In the genomic region with DNA sequence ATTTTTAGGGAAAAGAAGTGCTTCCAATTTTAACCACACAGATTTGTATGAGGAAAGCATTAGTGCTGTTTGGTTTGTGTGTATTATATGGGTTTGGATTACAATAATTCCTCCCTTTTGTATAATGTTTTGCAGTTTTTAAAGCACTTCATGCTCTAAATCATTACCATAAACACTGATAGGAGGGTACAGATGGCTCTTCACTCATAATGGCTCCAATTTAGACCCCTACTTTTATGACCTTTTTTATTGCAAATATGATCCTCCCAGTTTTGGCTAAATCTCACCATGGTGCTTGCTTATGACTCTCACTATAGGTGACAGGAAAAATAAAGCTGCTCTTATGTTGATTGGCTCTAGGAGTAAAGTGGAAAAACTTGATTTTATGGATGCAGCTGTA, we compare ENCODE assay signal across 18 cellular contexts. TPM values are rescaled to one million over a fixed set of nuclear protein-coding genes. Genes with fewer than 3 reads are reported as not detected.
"Had no signal": no experiment of that assay in that cellular context is flagged by ENCODE, and none has a peak within 500 bp of the region (broad histone marks: within the 10 kb centered on the region; RNA-seq: fewer than 3 reads in every experiment).

No MANE protein-coding gene starts in this region.

- ATAC-seq: esophagus mucosa; gastrocnemius medialis; lower lobe of right lung; natural killer cell treated with Interleukin-12 subunit alpha and Interleukin-12 subunit beta and Interleukin-15 and Interleukin-18, amount 100 ng/mL, for 72 hours; right cardiac atrium; stimulated activated naive CD8-positive, alpha-beta T cell treated with anti-CD3 and anti-CD28 coated beads, Interleukin-15, amount 100 ng/mL, for 72 hours had no signal

- H3K4me3 Mint-ChIP-seq: activated B cell treated with CpG ODN at 0.5 μM for 24 hours; activated CD4-positive, alpha-beta memory T cell treated with anti-CD3 and anti-CD28 coated beads for 36 hours; activated naive CD8-positive, alpha-beta T cell treated with anti-CD3 and anti-CD28 coated beads for 36 hours; activated T-helper 1 cell treated with anti-CD3 and anti-CD28 coated beads, Interleukin-12 subunit alpha, Interleukin-12 subunit beta, Interleukin-2, Interleukin-4 antibody, amounts not matched to agents 30 ng/mL and 10 ng/mL and 1 ng/mL, durations not matched to agents 14 hours and 24 hours and 36 hours; natural killer cell treated with Interleukin-12 subunit alpha and Interleukin-12 subunit beta and Interleukin-15 and Interleukin-18, amount 100 ng/mL, for 72 hours; stimulated activated naive CD8-positive, alpha-beta T cell treated with anti-CD3 and anti-CD28 coated beads, Interleukin-15, amount 100 ng/mL, for 72 hours had no signal

- H3K4me1 Mint-ChIP-seq: activated B cell treated with CpG ODN at 0.5 μM for 24 hours; activated naive CD8-positive, alpha-beta T cell treated with anti-CD3 and anti-CD28 coated beads for 36 hours; stimulated activated naive CD8-positive, alpha-beta T cell treated with anti-CD3 and anti-CD28 coated beads, Interleukin-15, amount 100 ng/mL, for 72 hours had no signal

- DNase-seq: activated B cell treated with CpG ODN at 0.5 μM for 24 hours; activated CD4-positive, alpha-beta memory T cell treated with anti-CD3 and anti-CD28 coated beads for 36 hours; activated CD4-positive, alpha-beta T cell treated with anti-CD3 and anti-CD28 coated beads for 4 hours; activated naive CD8-positive, alpha-beta T cell treated with anti-CD3 and anti-CD28 coated beads for 36 hours; activated T-cell treated with anti-CD3 and anti-CD28 coated beads for 4 hours; amniotic stem cell; effector CD4-positive, alpha-beta T cell; gastrocnemius medialis; head of caudate nucleus; lower lobe of right lung; right cardiac atrium; stimulated activated CD4-positive, alpha-beta T cell treated with anti-CD3 and anti-CD28 coated beads, Interleukin-2, amount 100 ng/mL, for 48 hours; stimulated activated naive CD8-positive, alpha-beta T cell treated with anti-CD3 and anti-CD28 coated beads, Interleukin-15, amount 100 ng/mL, for 72 hours; transverse colon; uterus had no signal

- H3K27ac Mint-ChIP-seq: activated B cell treated with CpG ODN at 0.5 μM for 24 hours; activated CD4-positive, alpha-beta memory T cell treated with anti-CD3 and anti-CD28 coated beads for 36 hours; activated naive CD8-positive, alpha-beta T cell treated with anti-CD3 and anti-CD28 coated beads for 36 hours; activated T-helper 1 cell treated with anti-CD3 and anti-CD28 coated beads, Interleukin-12 subunit alpha, Interleukin-12 subunit beta, Interleukin-2, Interleukin-4 antibody, amounts not matched to agents 30 ng/mL and 10 ng/mL and 1 ng/mL, durations not matched to agents 14 hours and 24 hours and 36 hours; natural killer cell treated with Interleukin-12 subunit alpha and Interleukin-12 subunit beta and Interleukin-15 and Interleukin-18, amount 100 ng/mL, for 72 hours had no signal

- H3K36me3 Mint-ChIP-seq: activated CD4-positive, alpha-beta memory T cell treated with anti-CD3 and anti-CD28 coated beads for 36 hours; activated naive CD8-positive, alpha-beta T cell treated with anti-CD3 and anti-CD28 coated beads for 36 hours had no signal

RNA-seq across cellular contexts. Expression of a gene that starts 23.8 kb away (rescaled TPM):
- total RNA-seq: activated B cell treated with CpG ODN at 0.5 μM for 24 hours had no signal
